21 cellular contexts compared by ENCODE assay signal in the genomic region with DNA sequence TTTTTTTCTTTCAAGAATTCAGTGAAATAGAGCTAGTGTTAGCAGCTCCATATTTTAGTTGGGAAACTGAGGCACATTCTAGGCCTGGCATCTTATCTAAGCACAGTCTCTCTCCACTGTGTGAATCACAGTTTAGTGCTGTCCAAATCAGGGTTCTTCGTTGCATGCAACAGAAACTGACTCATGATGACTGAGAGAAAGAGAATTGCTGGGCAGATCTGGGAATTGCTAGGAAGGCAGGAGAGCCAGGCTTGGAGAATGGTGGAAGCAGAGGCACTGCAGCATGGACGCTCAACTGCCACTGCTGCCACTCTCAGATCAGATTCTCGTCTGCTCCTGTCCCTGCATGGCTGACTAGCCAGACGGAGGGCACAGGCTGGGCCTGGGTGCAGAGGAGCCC. TPM values are rescaled to one million over a fixed set of nuclear protein-coding genes. Genes with fewer than 3 reads are reported as not detected.
DNase-seq lines count a peak whose midpoint lies in the region; ATAC-seq, FAIRE-seq and TF ChIP-seq lines count a peak whose summit lies in the region.
"Had no signal": no experiment of that assay in that cellular context is flagged by ENCODE, and none has a peak within 500 bp of the region (broad histone marks: within the 10 kb centered on the region; RNA-seq: fewer than 3 reads in every experiment).

No MANE protein-coding gene starts in this region.

- FAIRE-seq in HepG2 (lab: Jason Lieb, UNC), result no peak
- FAIRE-seq: A204.1, frontal cortex, GM18507 had no signal

- H3K4me1 ChIP-seq in HepG2 (ENCODE audit: insufficient read depth, low read length) (no peaks in the 10 kb centered on the region), right lobe of liver (no peaks in the 10 kb centered on the region), adipocyte (ENCODE audit: control insufficient read depth, insufficient read depth, low read length) (no peaks in the 10 kb centered on the region), thyroid gland (peaks cover 9 to 10% of the 10 kb centered on the region in 2 donors)
- H3K4me1 ChIP-seq: adrenal gland, Caco-2, vagina had no signal

- H3K36me3 ChIP-seq in HepG2 (replicated peaks in 1 of 2; ENCODE audit: control insufficient read depth in 1 of 2, insufficient read depth in 2 of 2, low read length in 2 of 2) (no peaks in the 10 kb centered on the region), right lobe of liver (no peaks in the 10 kb centered on the region), adipocyte (ENCODE audit: control insufficient read depth, insufficient read depth, low read length, severe bottlenecking) (no peaks in the 10 kb centered on the region), thyroid gland (no peaks in the 10 kb centered on the region)
- H3K36me3 ChIP-seq: adrenal gland, vagina had no signal

- TF ChIP-seq POLR2A in HepG2 (IDR thresholded peaks at IDR 0.05; ENCODE audit: insufficient read depth in 1 of 2, low read depth in 2 of 2, low read length in 2 of 2) (no peak), right lobe of liver (IDR thresholded peaks at IDR 0.05) (no peak), thyroid gland (IDR thresholded peaks at IDR 0.05) (no peak)

- H3K9ac ChIP-seq in HepG2 (ENCODE audit: insufficient read depth, low read depth, low read length) (no peak overlapping the region), adipocyte (ENCODE audit: low read length) (no peak overlapping the region)

- ATAC-seq in HepG2 (peak; percentile 44), right lobe of liver (no peak), HG03135 (IDR thresholded peaks at IDR 0.05; ENCODE audit: unreplicated experiment) (no peak)
- ATAC-seq: activated T-cell treated with anti-CD3 and anti-CD28 coated beads, Interleukin-2, amount 50 U/mL, for 4 hours had no signal

- no peak for DNase-seq in HepG2 (ENCODE audit: low spot score)
- no peak for DNase-seq in right lobe of liver
- peak; percentile 46 for DNase-seq in adipocyte (ENCODE audit: low read depth)
- DNase-seq in fibroblast of pulmonary artery (ENCODE audit: low read depth), result peak; percentile 43
- peak in 1 of 2 donors; percentile 46 for DNase-seq in thyroid gland
- DNase-seq in HK-2 (ENCODE audit: unreplicated experiment), result no peak
- DNase-seq in activated effector memory CD4-positive, alpha-beta T cell treated with anti-CD3 and anti-CD28 coated beads, Interleukin-2, amount 50 U/mL, for 16 hours, result no peak
- DNase-seq: activated CD4-positive, alpha-beta T cell treated with anti-CD3 and anti-CD28 coated beads, Interleukin-2, amount 10 ng/mL, durations not matched to agents 7 days and 5 days; activated T-cell treated with anti-CD3 and anti-CD28 coated beads, Interleukin-2, amount 50 U/mL, for 4 hours; adrenal gland; Caco-2; dermis blood vessel endothelial cell; NCI-H187; NCI-H524 treated with DMSO at 0.1 percent for 48 hours; stimulated activated naive CD4-positive, alpha-beta T cell had no signal

- H4K20me1 ChIP-seq in HepG2 (ENCODE audit: insufficient read depth, low read length), result no peaks in the 10 kb centered on the region

- POLR2A ChIA-PET in HepG2 (lab: Yijun Ruan, JAX), result no interaction called here

- H3K27ac ChIP-seq in HepG2 (ENCODE audit: extremely low read length, insufficient read depth, low read length) (no peak overlapping the region), right lobe of liver (no peak overlapping the region), thyroid gland (peak overlapping the region in 2 of 3 donors; percentile 11 to 30)
- H3K27ac ChIP-seq: adrenal gland, skin epidermis, vagina had no signal

- no peak for TF ChIP-seq CTCF in HepG2 (CRISPR knock-in tag; IDR thresholded peaks at IDR 0.05)
- TF ChIP-seq CTCF in right lobe of liver (IDR thresholded peaks at IDR 0.05), result no peak
- TF ChIP-seq CTCF in fibroblast of pulmonary artery (IDR thresholded peaks at IDR 0.05; ENCODE audit: low read length, missing control alignments), result no peak
- TF ChIP-seq CTCF in thyroid gland (IDR thresholded peaks at IDR 0.05), result no peak

- WGBS in HepG2 (ENCODE audit: low lambda C conversion rate), result 18% methylated on average over 4 of the region's 4 CpGs
- 78% methylated on average over 1 of the region's 4 CpGs for WGBS in right lobe of liver (ENCODE audit: insufficient coverage, low coverage, low lambda C conversion rate, missing lambda C conversion rate)
- 73 to 84% methylated on average over 4 of the region's 4 CpGs for WGBS in thyroid gland, 2 donors

- H3K9me3 ChIP-seq in HepG2 (ENCODE audit: low read length) (no peaks in the 10 kb centered on the region), right lobe of liver (no peaks in the 10 kb centered on the region), adipocyte (ENCODE audit: control insufficient read depth, low read length) (no peaks in the 10 kb centered on the region), thyroid gland (no peaks in the 10 kb centered on the region)
- H3K9me3 ChIP-seq: adrenal gland, Caco-2, vagina had no signal

- H3K79me2 ChIP-seq in HepG2 (ENCODE audit: insufficient read depth, low read length), result no peaks in the 10 kb centered on the region

- no peak overlapping the region for H2AFZ ChIP-seq in HepG2 (ENCODE audit: low read length)

- CTCF ChIA-PET in HepG2 (lab: Yijun Ruan, JAX; ENCODE audit: low intra/inter-chr PET ratio, low total read pairs), result no interaction called here

- TF ChIP-seq EP300 in HepG2 (IDR thresholded peaks at IDR 0.05; ENCODE audit: low read depth in 2 of 2, low read length in 2 of 2), result no peak
- no peak for TF ChIP-seq EP300 in HepG2 (CRISPR knock-in tag; IDR thresholded peaks at IDR 0.05; ENCODE audit: borderline replicate concordance)

- no TSS peak for BruUV-seq in HepG2 (replicated peaks; lab: Mats Ljungman, UMichigan)

- intact Hi-C loops in HepG2 (cut with micrococcal nuclease; ENCODE audit: unreplicated experiment) (loop anchor here (10.0 kb wide), 1 partner anchor 566 kb away; no protein-coding TSS in a partner anchor), right lobe of liver (cut with DNase I) (no loop called here), thyroid gland (cut with DNase I) (no loop called here)

- in situ Hi-C loops in HepG2 (cut with HindIII; ENCODE audit: extremely low pct_ligation_motif_present, low pct_unique_long_range_greater_than_20kb), result no loop called here

- no peak overlapping the region for H3K4me3 ChIP-seq in HepG2 (replicated peaks in 1 of 3; ENCODE audit: insufficient read depth in 1 of 3, low read depth in 2 of 3, low read length in 3 of 3)
- no peak overlapping the region for H3K4me3 ChIP-seq in right lobe of liver
- no peak overlapping the region for H3K4me3 ChIP-seq in adipocyte (ENCODE audit: low read length)
- no peak overlapping the region for H3K4me3 ChIP-seq in fibroblast of pulmonary artery (replicated peaks; ENCODE audit: low read depth, low read length)
- H3K4me3 ChIP-seq in thyroid gland (replicated peaks in 1 of 3), result no peak overlapping the region
- H3K4me3 ChIP-seq: adrenal gland, skin epidermis, vagina had no signal

- TF ChIP-seq RAD21 in HepG2 (CRISPR knock-in tag; IDR thresholded peaks at IDR 0.05), result no peak

- H3K27me3 ChIP-seq in HepG2 (ENCODE audit: control insufficient read depth in 1 of 2, insufficient read depth in 2 of 2, low read length in 2 of 2) (peaks cover 2 to 6% of the 10 kb centered on the region in 2 experiments; a peak in 2 of 5 replicates), right lobe of liver (no peaks in the 10 kb centered on the region), adipocyte (replicated peaks; ENCODE audit: control insufficient read depth, insufficient read depth, low read length) (no peaks in the 10 kb centered on the region), thyroid gland (no peaks in the 10 kb centered on the region)
- H3K27me3 ChIP-seq: adrenal gland, vagina had no signal

- no peak overlapping the region for H3K4me2 ChIP-seq in HepG2 (ENCODE audit: low read depth, low read length)

RNA-seq across cellular contexts. Expression of a gene that starts 40.7 kb away (rescaled TPM):
- total RNA-seq in HepG2 (2016; rRNA removed; fragmentation: Illumina TruSeq; extraction: Trizol) (not detected in 2 replicates), right lobe of liver (1 to 10 TPM in 4 of 6 experiments, under 1 TPM in 2; 0.73 to 1.7 (median 1.1) TPM), thyroid gland (10 to 100 TPM in 3 of 4 donors, 1 to 10 TPM in 1; 8.5 to 14.0 (median 12.2) TPM)
- total RNA-seq in HepG2 (2016; cell fraction: cytosol; rRNA removed; fragmentation: Illumina TruSeq; extraction: Trizol; ENCODE audit: low read depth), result not detected in 2 replicates
- not detected in 2 replicates for total RNA-seq in HepG2 (2016; cell fraction: insoluble cytoplasmic fraction; rRNA removed; fragmentation: Illumina TruSeq; extraction: Trizol)
- not detected in 2 replicates for total RNA-seq in HepG2 (2016; cell fraction: membrane; rRNA removed; fragmentation: Illumina TruSeq; extraction: Trizol)
- total RNA-seq in HepG2 (2016; cell fraction: nucleus; rRNA removed; fragmentation: Illumina TruSeq; extraction: Trizol), result not detected in 2 replicates
- not detected in 2 replicates for polyA plus RNA-seq in HepG2 (2011; rRNA removed)
- not detected in 2 replicates for polyA plus RNA-seq in HepG2 (2011; cell fraction: cytosol; rRNA removed)
- polyA plus RNA-seq in HepG2 (2011; cell fraction: nucleus; rRNA removed), result not detected in 2 replicates
- polyA plus RNA-seq in HepG2 (2012), result not detected in 2 replicates
- not detected in 2 replicates for polyA plus RNA-seq in HepG2 (2016; cell fraction: cytosol; fragmentation: Illumina TruSeq; extraction: Trizol; ENCODE audit: low read depth)
- polyA plus RNA-seq in HepG2 (2016; cell fraction: insoluble cytoplasmic fraction; fragmentation: Illumina TruSeq; extraction: Trizol; ENCODE audit: low read depth), result not detected in 2 replicates
- not detected in 2 replicates for polyA plus RNA-seq in HepG2 (2016; cell fraction: membrane; fragmentation: Illumina TruSeq; extraction: Trizol; ENCODE audit: low read depth)
- not detected in 2 replicates for polyA plus RNA-seq in HepG2 (2016; cell fraction: nucleus; fragmentation: Illumina TruSeq; extraction: Trizol; ENCODE audit: insufficient read depth, low read depth)
- polyA minus RNA-seq in HepG2 (2011; rRNA and poly(A)+ RNA removed; ENCODE audit: low replicate concordance), result 0.05 TPM in 1 of 2 replicates, not detected in the other
- not detected in 2 replicates for polyA minus RNA-seq in HepG2 (2011; cell fraction: cytosol; rRNA and poly(A)+ RNA removed)
- polyA minus RNA-seq in HepG2 (2011; cell fraction: nucleus; rRNA and poly(A)+ RNA removed), result not detected in 2 replicates
- total RNA-seq: Caco-2 had no signal

Comparison
In these comparisons a context has a peak if more than half of its experiments do, and no peak if none do; other contexts are left out.
1. DNase-seq: peak in adipocyte (single experiment) and fibroblast of pulmonary artery (single experiment); none in HepG2 (single experiment), right lobe of liver (0 of 3), HK-2 (single experiment) and activated effector memory CD4-positive, alpha-beta T cell treated with anti-CD3 and anti-CD28 coated beads, Interleukin-2, amount 50 U/mL, for 16 hours (single experiment).
2. H3K27ac ChIP-seq: peak in thyroid gland (2 of 3); none in HepG2 (single experiment) and right lobe of liver (0 of 3).